Comparison of ENCODE assay signal across 15 cellular contexts in genomic region chr9:38253200-38253599, GRCh38.
A peak's percentile ranks its signal among the peaks of the same experiment; 100 is the strongest.
DNase-seq lines count a peak whose midpoint lies in the region; ATAC-seq and TF ChIP-seq lines count a peak whose summit lies in the region.
"Had no signal": no experiment of that assay in that cellular context is flagged by ENCODE, and none has a peak within 500 bp of the region (broad histone marks: within the 10 kb centered on the region; RNA-seq: fewer than 3 reads in every experiment).

No MANE protein-coding gene starts in this region.

- no peak overlapping the region for H4K8ac ChIP-seq in neuronal stem cell (ENCODE audit: low read depth, low read length)

- no peak overlapping the region for H3K9ac ChIP-seq in neuronal stem cell (ENCODE audit: low read depth, low read length, poor library complexity)

- H3K4me3 ChIP-seq in WERI-Rb-1 (ENCODE audit: low read depth, low read length) (no peak overlapping the region), coronary artery (no peak overlapping the region), neuronal stem cell (ENCODE audit: low read length in 2 of 2) (no peak overlapping the region)
- H3K4me3 ChIP-seq: A549 had no signal

- H3K18ac ChIP-seq in neuronal stem cell (ENCODE audit: low read length) = no peak overlapping the region

- H2AK5ac ChIP-seq in neuronal stem cell (ENCODE audit: low read depth, low read length) = no peak overlapping the region

- peak overlapping the region; percentile 20 for H3K27ac ChIP-seq in WERI-Rb-1
- no peak overlapping the region for H3K27ac ChIP-seq in coronary artery
- no peak overlapping the region for H3K27ac ChIP-seq in neuronal stem cell (replicated peaks; ENCODE audit: low read length)
- H3K27ac ChIP-seq: A549, C4-2B had no signal

- H3K4me1 ChIP-seq in neuronal stem cell (ENCODE audit: control insufficient read depth in 2 of 2, insufficient read depth in 1 of 2, low read depth in 1 of 2, low read length in 2 of 2) = peaks cover 0 to 3% of the 10 kb centered on the region in 2 donors
- H3K4me1 ChIP-seq: A549, BE2C had no signal

- peak overlapping the region; percentile 49 for H3K14ac ChIP-seq in neuronal stem cell (ENCODE audit: low read length)

- H2BK15ac ChIP-seq in neuronal stem cell (ENCODE audit: low read length) = no peak overlapping the region

- no peaks in the 10 kb centered on the region for H3K79me1 ChIP-seq in neuronal stem cell (ENCODE audit: low read depth, low read length)

- TF ChIP-seq CTCF in WERI-Rb-1 (IDR thresholded peaks at IDR 0.05; ENCODE audit: low read depth, low read length) (no peak), coronary artery (IDR thresholded peaks at IDR 0.05) (no peak)

- ATAC-seq in HG03175 (IDR thresholded peaks at IDR 0.05; ENCODE audit: unreplicated experiment) = no peak
- ATAC-seq: A549 had no signal

- no peak overlapping the region for H3K4me2 ChIP-seq in neuronal stem cell (ENCODE audit: insufficient read depth, low read length, poor library complexity, severe bottlenecking)
- H3K4me2 ChIP-seq: A549 had no signal

- no peaks in the 10 kb centered on the region for H3K27me3 ChIP-seq in WERI-Rb-1 (ENCODE audit: insufficient read depth, low read depth, severe bottlenecking)
- H3K27me3 ChIP-seq in neuronal stem cell (ENCODE audit: control insufficient read depth in 3 of 3, insufficient read depth in 3 of 3, low read depth in 1 of 3, low read length in 3 of 3) = peaks cover 0 to 12% (median 0%) of the 10 kb centered on the region in 3 experiments
- H3K27me3 ChIP-seq: BE2C had no signal

- H4K91ac ChIP-seq in neuronal stem cell (ENCODE audit: low read depth, low read length, poor library complexity) = no peak overlapping the region

- no peak overlapping the region for H3K4ac ChIP-seq in neuronal stem cell (ENCODE audit: low read length)

- H3K23ac ChIP-seq in neuronal stem cell (ENCODE audit: low read depth, low read length, poor library complexity) = no peak overlapping the region

- H2BK120ac ChIP-seq in neuronal stem cell (ENCODE audit: low read depth, low read length) = no peak overlapping the region

- H2BK12ac ChIP-seq in neuronal stem cell (ENCODE audit: low read length) = no peak overlapping the region

- DNase-seq in WERI-Rb-1 = no peak
- peak; percentile 56 for DNase-seq in coronary artery (ENCODE audit: low spot score)
- DNase-seq in neuronal stem cell (ENCODE audit: low spot score) = no peak
- no peak for DNase-seq in NAMALWA (ENCODE audit: low spot score)
- no peak for DNase-seq in hypothalamus (lab: John Stamatoyannopoulos, UW)
- DNase-seq: BE2C; CD4-positive, alpha-beta memory T cell; DMS153; DND-41; GDM1; GOT3; H9 had no signal

- no CpG with 5 or more reads among the region's 7 CpGs for WGBS in neuronal stem cell (ENCODE audit: extremely low coverage in 2 of 2, insufficient read length in 2 of 2, insufficient replicate concordance in 1 of 2), 2 donors

- H3K36me3 ChIP-seq in WERI-Rb-1 (no peaks in the 10 kb centered on the region), neuronal stem cell (replicated peaks in 1 of 2; ENCODE audit: control insufficient read depth in 2 of 2, insufficient read depth in 2 of 2, low read length in 2 of 2) (no peaks in the 10 kb centered on the region)
- H3K36me3 ChIP-seq: BE2C had no signal

- no peak overlapping the region for H2AFZ ChIP-seq in neuronal stem cell (ENCODE audit: low read length)

- no peaks in the 10 kb centered on the region for H3K9me3 ChIP-seq in WERI-Rb-1 (ENCODE audit: severe bottlenecking)
- peaks cover 0 to 2% of the 10 kb centered on the region in 2 donors for H3K9me3 ChIP-seq in neuronal stem cell (replicated peaks in 1 of 2; ENCODE audit: control insufficient read depth in 2 of 2, insufficient read depth in 1 of 2, low read depth in 1 of 2, low read length in 2 of 2)
- H3K9me3 ChIP-seq: A549, BE2C had no signal

- H2BK5ac ChIP-seq in neuronal stem cell (ENCODE audit: low read length) = no peak overlapping the region
